2 cellular contexts compared by ENCODE assay signal in genomic region chr3:128648402-128648801, GRCh38.
TF ChIP-seq lines count a peak whose summit lies in the region.

No MANE protein-coding gene starts in this region.

TF ChIP-seq in IMR-90, 13 proteins besides CTCF, POLR2A, EP300 and RAD21:
- TF ChIP-seq, protein P1, sequence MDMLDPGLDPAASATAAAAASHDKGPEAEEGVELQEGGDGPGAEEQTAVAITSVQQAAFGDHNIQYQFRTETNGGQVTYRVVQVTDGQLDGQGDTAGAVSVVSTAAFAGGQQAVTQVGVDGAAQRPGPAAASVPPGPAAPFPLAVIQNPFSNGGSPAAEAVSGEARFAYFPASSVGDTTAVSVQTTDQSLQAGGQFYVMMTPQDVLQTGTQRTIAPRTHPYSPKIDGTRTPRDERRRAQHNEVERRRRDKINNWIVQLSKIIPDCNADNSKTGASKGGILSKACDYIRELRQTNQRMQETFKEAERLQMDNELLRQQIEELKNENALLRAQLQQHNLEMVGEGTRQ (IDR thresholded peaks at IDR 0.05; ENCODE audit: low read depth, low read length): no peak
- no peak for TF ChIP-seq MAZ (IDR thresholded peaks at IDR 0.05; ENCODE audit: borderline replicate concordance, low read depth, low read length)
- no peak for TF ChIP-seq NFE2L2 (IDR thresholded peaks at IDR 0.05; ENCODE audit: low read depth, low read length)
- TF ChIP-seq CEBPB (IDR thresholded peaks at IDR 0.05; ENCODE audit: low read depth, low read length): no peak
- TF ChIP-seq FOS (IDR thresholded peaks at IDR 0.05; ENCODE audit: low read depth, low read length): no peak
- TF ChIP-seq RCOR1 (IDR thresholded peaks at IDR 0.05; ENCODE audit: insufficient replicate concordance, low read length): no peak
- TF ChIP-seq BHLHE40 (IDR thresholded peaks at IDR 0.05; ENCODE audit: low read depth, low read length): no peak

TF ChIP-seq in K562, 482 proteins besides CTCF, POLR2A, EP300 and RAD21:
- no peak for TF ChIP-seq CEBPG (CRISPR knock-in tag; IDR thresholded peaks at IDR 0.05)
- TF ChIP-seq CEBPG (tag; conservative IDR thresholded peaks at IDR 0.05 in 1 of 2, IDR thresholded peaks at IDR 0.05 in 1 of 2): no peak
- no peak for TF ChIP-seq SIN3B (IDR thresholded peaks at IDR 0.05; ENCODE audit: low read depth)
- TF ChIP-seq, protein P2, sequence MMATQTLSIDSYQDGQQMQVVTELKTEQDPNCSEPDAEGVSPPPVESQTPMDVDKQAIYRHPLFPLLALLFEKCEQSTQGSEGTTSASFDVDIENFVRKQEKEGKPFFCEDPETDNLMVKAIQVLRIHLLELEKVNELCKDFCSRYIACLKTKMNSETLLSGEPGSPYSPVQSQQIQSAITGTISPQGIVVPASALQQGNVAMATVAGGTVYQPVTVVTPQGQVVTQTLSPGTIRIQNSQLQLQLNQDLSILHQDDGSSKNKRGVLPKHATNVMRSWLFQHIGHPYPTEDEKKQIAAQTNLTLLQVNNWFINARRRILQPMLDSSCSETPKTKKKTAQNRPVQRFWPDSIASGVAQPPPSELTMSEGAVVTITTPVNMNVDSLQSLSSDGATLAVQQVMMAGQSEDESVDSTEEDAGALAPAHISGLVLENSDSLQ (IDR thresholded peaks at IDR 0.05): no peak
- TF ChIP-seq, protein P3, sequence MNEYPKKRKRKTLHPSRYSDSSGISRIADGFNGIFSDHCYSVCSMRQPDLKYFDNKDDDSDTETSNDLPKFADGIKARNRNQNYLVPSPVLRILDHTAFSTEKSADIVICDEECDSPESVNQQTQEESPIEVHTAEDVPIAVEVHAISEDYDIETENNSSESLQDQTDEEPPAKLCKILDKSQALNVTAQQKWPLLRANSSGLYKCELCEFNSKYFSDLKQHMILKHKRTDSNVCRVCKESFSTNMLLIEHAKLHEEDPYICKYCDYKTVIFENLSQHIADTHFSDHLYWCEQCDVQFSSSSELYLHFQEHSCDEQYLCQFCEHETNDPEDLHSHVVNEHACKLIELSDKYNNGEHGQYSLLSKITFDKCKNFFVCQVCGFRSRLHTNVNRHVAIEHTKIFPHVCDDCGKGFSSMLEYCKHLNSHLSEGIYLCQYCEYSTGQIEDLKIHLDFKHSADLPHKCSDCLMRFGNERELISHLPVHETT (CRISPR knock-in tag; conservative IDR thresholded peaks at IDR 0.05 in 1 of 2, IDR thresholded peaks at IDR 0.05 in 1 of 2): no peak
- TF ChIP-seq RFX1 (IDR thresholded peaks at IDR 0.05): no peak
- no peak for TF ChIP-seq TRIM28 (IDR thresholded peaks at IDR 0.05)
- TF ChIP-seq CBX2 (IDR thresholded peaks at IDR 0.05; ENCODE audit: insufficient read depth, low read length, poor library complexity, severe bottlenecking): no peak
- no peak for TF ChIP-seq U2AF2 (optimal IDR thresholded peaks at IDR 0.05; ENCODE audit: low read depth, low read length)
- TF ChIP-seq ZNF316 (IDR thresholded peaks at IDR 0.05): peak; percentile 68
- TF ChIP-seq, protein P4, sequence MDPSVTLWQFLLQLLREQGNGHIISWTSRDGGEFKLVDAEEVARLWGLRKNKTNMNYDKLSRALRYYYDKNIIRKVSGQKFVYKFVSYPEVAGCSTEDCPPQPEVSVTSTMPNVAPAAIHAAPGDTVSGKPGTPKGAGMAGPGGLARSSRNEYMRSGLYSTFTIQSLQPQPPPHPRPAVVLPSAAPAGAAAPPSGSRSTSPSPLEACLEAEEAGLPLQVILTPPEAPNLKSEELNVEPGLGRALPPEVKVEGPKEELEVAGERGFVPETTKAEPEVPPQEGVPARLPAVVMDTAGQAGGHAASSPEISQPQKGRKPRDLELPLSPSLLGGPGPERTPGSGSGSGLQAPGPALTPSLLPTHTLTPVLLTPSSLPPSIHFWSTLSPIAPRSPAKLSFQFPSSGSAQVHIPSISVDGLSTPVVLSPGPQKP (CRISPR knock-in tag; IDR thresholded peaks at IDR 0.05): no peak
- TF ChIP-seq E2F3 (CRISPR knock-in tag; IDR thresholded peaks at IDR 0.05): no peak
- TF ChIP-seq GTF2A2 (tag; IDR thresholded peaks at IDR 0.05): no peak
- TF ChIP-seq ZFP36 (IDR thresholded peaks at IDR 0.05; ENCODE audit: low read depth, low read length, partially characterized antibody): no peak
- TF ChIP-seq MYBL2 (IDR thresholded peaks at IDR 0.05; ENCODE audit: low read depth): no peak
- no peak for TF ChIP-seq MYBL2 (CRISPR knock-in tag; IDR thresholded peaks at IDR 0.05; ENCODE audit: borderline replicate concordance)
- TF ChIP-seq, protein P5, sequence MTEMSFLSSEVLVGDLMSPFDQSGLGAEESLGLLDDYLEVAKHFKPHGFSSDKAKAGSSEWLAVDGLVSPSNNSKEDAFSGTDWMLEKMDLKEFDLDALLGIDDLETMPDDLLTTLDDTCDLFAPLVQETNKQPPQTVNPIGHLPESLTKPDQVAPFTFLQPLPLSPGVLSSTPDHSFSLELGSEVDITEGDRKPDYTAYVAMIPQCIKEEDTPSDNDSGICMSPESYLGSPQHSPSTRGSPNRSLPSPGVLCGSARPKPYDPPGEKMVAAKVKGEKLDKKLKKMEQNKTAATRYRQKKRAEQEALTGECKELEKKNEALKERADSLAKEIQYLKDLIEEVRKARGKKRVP (CRISPR knock-in tag; IDR thresholded peaks at IDR 0.05): no peak
- TF ChIP-seq XRCC3 (IDR thresholded peaks at IDR 0.05): no peak
- 0 out of 2 replicates have a peak, but pooled peaks have one; percentile 14 for TF ChIP-seq C11orf30 (IDR thresholded peaks at IDR 0.05; ENCODE audit: low read depth)
- no peak for TF ChIP-seq NEUROD1 (IDR thresholded peaks at IDR 0.05; ENCODE audit: borderline replicate concordance, low read depth, low read length, partially characterized antibody)
